Comparison of ENCODE assay signal across 1 cellular context in the genomic region with DNA sequence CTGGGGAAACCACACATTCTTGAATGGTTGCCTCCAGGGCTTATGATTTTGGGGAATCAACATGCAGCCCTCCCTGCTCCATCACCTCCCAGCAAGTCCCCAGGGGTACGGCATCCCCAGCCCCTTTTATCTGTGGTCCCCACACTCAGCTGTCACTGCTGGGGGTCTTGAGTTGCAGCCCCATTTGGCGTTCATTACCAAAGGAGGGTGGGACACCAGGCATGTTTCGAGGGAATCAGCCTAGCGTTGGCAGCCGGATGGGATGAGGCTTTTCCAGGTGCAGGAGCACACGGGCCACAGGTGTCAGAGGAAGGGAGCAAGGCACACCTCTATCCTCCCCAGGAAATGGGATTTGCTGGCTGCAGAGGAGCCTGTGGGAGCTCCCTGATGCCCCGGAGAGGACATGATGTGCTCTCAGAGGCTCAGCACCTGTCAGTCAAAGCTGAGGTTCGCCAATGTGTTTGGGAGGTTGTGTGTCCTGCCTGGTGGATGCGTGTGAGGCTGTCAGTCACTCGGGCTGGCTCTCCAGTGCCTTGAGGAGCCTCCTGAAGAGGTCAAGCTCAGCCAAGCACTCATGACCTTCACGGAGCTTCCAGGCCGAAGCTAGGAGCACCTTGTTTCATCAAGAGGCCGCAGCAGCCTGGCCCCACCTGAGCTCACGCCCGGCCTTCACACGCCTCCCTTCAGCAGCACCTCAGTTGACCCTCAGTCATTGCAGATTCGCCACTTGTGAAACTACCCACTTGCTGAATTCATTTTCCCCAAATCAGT.
TF ChIP-seq lines count a peak whose summit lies in the region.

No MANE protein-coding gene starts in this region.

TF ChIP-seq in WTC11, 78 proteins besides CTCF, POLR2A, EP300 and RAD21 (continued from another document):
- TF ChIP-seq, protein P1, sequence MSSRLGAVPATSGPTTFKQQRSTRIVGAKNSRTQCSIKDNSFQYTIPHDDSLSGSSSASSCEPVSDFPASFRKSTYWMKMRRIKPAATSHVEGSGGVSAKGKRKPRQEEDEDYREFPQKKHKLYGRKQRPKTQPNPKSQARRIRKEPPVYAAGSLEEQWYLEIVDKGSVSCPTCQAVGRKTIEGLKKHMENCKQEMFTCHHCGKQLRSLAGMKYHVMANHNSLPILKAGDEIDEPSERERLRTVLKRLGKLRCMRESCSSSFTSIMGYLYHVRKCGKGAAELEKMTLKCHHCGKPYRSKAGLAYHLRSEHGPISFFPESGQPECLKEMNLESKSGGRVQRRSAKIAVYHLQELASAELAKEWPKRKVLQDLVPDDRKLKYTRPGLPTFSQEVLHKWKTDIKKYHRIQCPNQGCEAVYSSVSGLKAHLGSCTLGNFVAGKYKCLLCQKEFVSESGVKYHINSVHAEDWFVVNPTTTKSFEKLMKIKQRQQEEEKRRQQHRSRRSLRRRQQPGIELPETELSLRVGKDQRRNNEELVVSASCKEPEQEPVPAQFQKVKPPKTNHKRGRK (CRISPR knock-in tag; IDR thresholded peaks at IDR 0.05; ENCODE audit: borderline replicate concordance), result no peak
- TF ChIP-seq ZNF281 (CRISPR knock-in tag; IDR thresholded peaks at IDR 0.05) (no peak), PRDM15 (CRISPR knock-in tag; IDR thresholded peaks at IDR 0.05) (no peak), ZNF263 (CRISPR knock-in tag; IDR thresholded peaks at IDR 0.05; ENCODE audit: low read depth) (no peak), FOXP1 (CRISPR knock-in tag; IDR thresholded peaks at IDR 0.05; ENCODE audit: borderline replicate concordance) (no peak), SP1 (CRISPR knock-in tag; conservative IDR thresholded peaks at IDR 0.05) (no peak), EMX1 (CRISPR knock-in tag; IDR thresholded peaks at IDR 0.05) (no peak), NFATC4 (CRISPR knock-in tag; IDR thresholded peaks at IDR 0.05) (no peak), PRRX2 (CRISPR knock-in tag; IDR thresholded peaks at IDR 0.05) (no peak), MXD4 (CRISPR knock-in tag; IDR thresholded peaks at IDR 0.05; ENCODE audit: borderline replicate concordance) (no peak), ZNF423 (CRISPR knock-in tag; IDR thresholded peaks at IDR 0.05) (no peak)
- TF ChIP-seq, protein P2, sequence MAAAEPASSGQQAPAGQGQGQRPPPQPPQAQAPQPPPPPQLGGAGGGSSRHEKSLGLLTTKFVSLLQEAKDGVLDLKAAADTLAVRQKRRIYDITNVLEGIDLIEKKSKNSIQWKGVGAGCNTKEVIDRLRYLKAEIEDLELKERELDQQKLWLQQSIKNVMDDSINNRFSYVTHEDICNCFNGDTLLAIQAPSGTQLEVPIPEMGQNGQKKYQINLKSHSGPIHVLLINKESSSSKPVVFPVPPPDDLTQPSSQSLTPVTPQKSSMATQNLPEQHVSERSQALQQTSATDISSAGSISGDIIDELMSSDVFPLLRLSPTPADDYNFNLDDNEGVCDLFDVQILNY (CRISPR knock-in tag; IDR thresholded peaks at IDR 0.05), result no peak
- TF ChIP-seq, protein P3, sequence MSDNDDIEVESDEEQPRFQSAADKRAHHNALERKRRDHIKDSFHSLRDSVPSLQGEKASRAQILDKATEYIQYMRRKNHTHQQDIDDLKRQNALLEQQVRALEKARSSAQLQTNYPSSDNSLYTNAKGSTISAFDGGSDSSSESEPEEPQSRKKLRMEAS (CRISPR knock-in tag; IDR thresholded peaks at IDR 0.05), result no peak
